2 cellular contexts compared by ENCODE assay signal in the genomic region with DNA sequence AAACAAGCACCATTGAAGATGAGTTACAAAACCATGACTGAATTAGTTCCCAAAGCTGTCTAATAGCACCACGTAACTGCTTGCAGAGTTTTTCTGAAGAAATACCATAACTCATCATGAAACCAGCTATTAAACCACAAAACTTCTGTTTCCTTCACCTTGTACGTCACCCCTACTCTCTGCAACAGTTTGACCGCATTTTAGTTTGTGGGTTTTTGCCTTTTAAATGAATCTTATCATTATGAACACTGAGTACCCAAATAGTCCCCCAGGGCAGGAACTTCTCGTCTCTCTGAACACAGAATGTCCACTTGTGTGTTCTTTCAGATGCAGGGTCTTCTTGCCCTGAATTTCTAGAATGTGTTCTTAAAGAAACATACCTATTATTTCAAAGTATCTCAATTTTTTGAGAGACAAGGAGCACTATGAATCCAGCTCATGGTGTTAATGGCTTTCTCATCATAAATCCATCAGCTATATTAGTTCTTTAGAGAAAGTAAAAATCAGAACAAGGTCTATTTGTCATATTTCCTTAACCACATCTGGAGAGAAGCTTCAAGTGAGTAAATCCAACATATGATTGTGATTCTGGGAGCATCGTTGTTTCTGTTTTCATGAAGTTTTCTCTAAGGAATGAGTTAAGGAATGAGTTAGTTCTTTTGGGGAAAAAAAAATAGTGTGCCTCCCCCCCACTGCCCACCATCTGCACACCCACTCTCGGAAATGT.
TF ChIP-seq lines count a peak whose summit lies in the region.

No MANE protein-coding gene starts in this region.

TF ChIP-seq in IMR-90, 13 proteins besides CTCF, POLR2A, EP300 and RAD21 (continued from another document):
- TF ChIP-seq, protein P1, sequence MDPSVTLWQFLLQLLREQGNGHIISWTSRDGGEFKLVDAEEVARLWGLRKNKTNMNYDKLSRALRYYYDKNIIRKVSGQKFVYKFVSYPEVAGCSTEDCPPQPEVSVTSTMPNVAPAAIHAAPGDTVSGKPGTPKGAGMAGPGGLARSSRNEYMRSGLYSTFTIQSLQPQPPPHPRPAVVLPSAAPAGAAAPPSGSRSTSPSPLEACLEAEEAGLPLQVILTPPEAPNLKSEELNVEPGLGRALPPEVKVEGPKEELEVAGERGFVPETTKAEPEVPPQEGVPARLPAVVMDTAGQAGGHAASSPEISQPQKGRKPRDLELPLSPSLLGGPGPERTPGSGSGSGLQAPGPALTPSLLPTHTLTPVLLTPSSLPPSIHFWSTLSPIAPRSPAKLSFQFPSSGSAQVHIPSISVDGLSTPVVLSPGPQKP (IDR thresholded peaks at IDR 0.05; ENCODE audit: borderline replicate concordance, low read depth, low read length) = no peak
TF ChIP-seq in IMR-90: peak in this region for 0.

TF ChIP-seq in HEK293T, 16 proteins besides CTCF, POLR2A, EP300 and RAD21 (continued from another document):
- TF ChIP-seq, protein P2, sequence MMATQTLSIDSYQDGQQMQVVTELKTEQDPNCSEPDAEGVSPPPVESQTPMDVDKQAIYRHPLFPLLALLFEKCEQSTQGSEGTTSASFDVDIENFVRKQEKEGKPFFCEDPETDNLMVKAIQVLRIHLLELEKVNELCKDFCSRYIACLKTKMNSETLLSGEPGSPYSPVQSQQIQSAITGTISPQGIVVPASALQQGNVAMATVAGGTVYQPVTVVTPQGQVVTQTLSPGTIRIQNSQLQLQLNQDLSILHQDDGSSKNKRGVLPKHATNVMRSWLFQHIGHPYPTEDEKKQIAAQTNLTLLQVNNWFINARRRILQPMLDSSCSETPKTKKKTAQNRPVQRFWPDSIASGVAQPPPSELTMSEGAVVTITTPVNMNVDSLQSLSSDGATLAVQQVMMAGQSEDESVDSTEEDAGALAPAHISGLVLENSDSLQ (IDR thresholded peaks at IDR 0.05) = no peak
- TF ChIP-seq TARDBP (IDR thresholded peaks at IDR 0.05) = no peak
TF ChIP-seq in HEK293T: peak in this region for 0.
